19 cellular contexts compared by ENCODE assay signal in the genomic region with DNA sequence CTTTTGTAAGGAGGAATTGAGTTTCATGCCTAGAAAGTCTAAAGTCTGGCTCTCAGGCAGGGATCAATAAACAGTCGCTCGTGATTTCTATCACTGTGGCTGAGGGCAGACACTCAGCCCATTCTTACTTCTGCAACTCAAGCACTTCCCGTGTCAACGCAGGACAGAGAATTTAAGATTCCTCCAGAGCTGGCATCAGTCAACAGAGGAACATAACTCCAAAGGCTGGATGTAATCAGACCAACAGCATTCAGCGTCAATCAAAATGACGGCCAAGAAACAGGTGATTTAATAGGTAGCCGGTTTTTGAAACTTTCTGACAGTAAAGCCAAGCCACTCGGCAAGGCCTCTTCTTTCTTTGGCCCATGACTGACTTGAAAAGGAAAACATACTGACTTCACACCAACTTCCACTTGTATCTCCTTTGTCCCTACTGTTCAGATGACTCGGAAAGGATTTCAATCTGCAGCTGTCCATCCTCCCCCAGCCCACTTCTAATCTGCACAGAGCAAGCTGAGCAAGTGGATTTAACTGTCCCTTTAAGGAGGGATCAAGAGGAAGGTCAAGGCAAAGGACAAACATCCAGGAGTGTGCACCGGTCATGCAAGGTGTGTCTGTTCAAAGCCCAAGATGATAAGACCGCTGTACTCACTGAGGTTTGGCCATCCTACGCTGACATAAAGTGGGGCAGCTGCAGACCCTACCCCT. TPM values are rescaled to one million over a fixed set of nuclear protein-coding genes. Genes with fewer than 3 reads are reported as not detected.
DNase-seq lines count a peak whose midpoint lies in the region; ATAC-seq and TF ChIP-seq lines count a peak whose summit lies in the region.
"Had no signal": no experiment of that assay in that cellular context is flagged by ENCODE, and none has a peak within 500 bp of the region (broad histone marks: within the 10 kb centered on the region; RNA-seq: fewer than 3 reads in every experiment).

No MANE protein-coding gene starts in this region.

- no peak overlapping the region for H3K9ac ChIP-seq in parathyroid adenoma
- H3K9ac ChIP-seq: BLaER1, SK-N-SH had no signal

- peak overlapping the region; percentile 50 for H3K4me2 ChIP-seq in hepatocyte
- no peak overlapping the region for H3K4me2 ChIP-seq in parathyroid adenoma (ENCODE audit: low read length)
- H3K4me2 ChIP-seq: SK-N-SH had no signal

- H3K4me3 ChIP-seq in WERI-Rb-1 (ENCODE audit: low read depth, low read length) (peak overlapping the region; percentile 39), hepatocyte (no peak overlapping the region), parathyroid adenoma (ENCODE audit: low read depth, low read length) (no peak overlapping the region), uterus (no peak overlapping the region)
- H3K4me3 ChIP-seq: BLaER1 had no signal

- H3K36me3 ChIP-seq in WERI-Rb-1 (peaks cover 4% of the 10 kb centered on the region), hepatocyte (replicated peaks; ENCODE audit: insufficient read depth, low read depth) (no peaks in the 10 kb centered on the region), parathyroid adenoma (ENCODE audit: control insufficient read depth, insufficient read depth, low read length) (no peaks in the 10 kb centered on the region), uterus (no peaks in the 10 kb centered on the region)

- peaks cover 5% of the 10 kb centered on the region for H3K9me3 ChIP-seq in WERI-Rb-1 (ENCODE audit: severe bottlenecking)
- H3K9me3 ChIP-seq in hepatocyte (ENCODE audit: low read depth), result peaks cover 3% of the 10 kb centered on the region
- no peaks in the 10 kb centered on the region for H3K9me3 ChIP-seq in parathyroid adenoma (ENCODE audit: control insufficient read depth, low read length)
- no peaks in the 10 kb centered on the region for H3K9me3 ChIP-seq in uterus

- H3K79me2 ChIP-seq in hepatocyte (peaks cover 90% of the 10 kb centered on the region), parathyroid adenoma (peaks cover 13% of the 10 kb centered on the region)

- DNase-seq in WERI-Rb-1 (peak; percentile 84), hepatocyte (ENCODE audit: low spot score) (no peak), uterus (no peak), GM03348 (ENCODE audit: low spot score) (no peak)
- DNase-seq: activated CD4-positive, alpha-beta T cell treated with anti-CD3 and anti-CD28 coated beads, Interleukin-2, amount 50 U/mL, for 48 hours; activated T-cell treated with anti-CD3 and anti-CD28 coated beads, Interleukin-2, amount 50 U/mL, for 48 hours; DMS53; effector memory CD4-positive, alpha-beta T cell; naive B cell; NCI-H1092; NCI-H2107; NCI-H526; PC-3; SK-N-SH had no signal

- H3K27me3 ChIP-seq in WERI-Rb-1 (ENCODE audit: insufficient read depth, low read depth, severe bottlenecking) (no peaks in the 10 kb centered on the region), hepatocyte (no peaks in the 10 kb centered on the region), parathyroid adenoma (ENCODE audit: control insufficient read depth, insufficient read depth, low read length) (no peaks in the 10 kb centered on the region), uterus (no peaks in the 10 kb centered on the region)
- H3K27me3 ChIP-seq: BLaER1 had no signal

- TF ChIP-seq CTCF in WERI-Rb-1 (IDR thresholded peaks at IDR 0.05; ENCODE audit: low read depth, low read length) (no peak), hepatocyte (IDR thresholded peaks at IDR 0.05; ENCODE audit: poor library complexity) (no peak), parathyroid adenoma (IDR thresholded peaks at IDR 0.05) (no peak), uterus (IDR thresholded peaks at IDR 0.05) (no peak)

- TF ChIP-seq POLR2A in uterus (IDR thresholded peaks at IDR 0.05), result no peak

- peak overlapping the region; percentile 94 for H3K27ac ChIP-seq in WERI-Rb-1
- H3K27ac ChIP-seq in hepatocyte, result peak overlapping the region; percentile 91
- peak overlapping the region; percentile 57 for H3K27ac ChIP-seq in parathyroid adenoma
- peak overlapping the region; percentile 74 to 89 for H3K27ac ChIP-seq in uterus
- H3K27ac ChIP-seq: BLaER1 had no signal

- H3K4me1 ChIP-seq in hepatocyte (ENCODE audit: insufficient read depth), result peaks cover 64% of the 10 kb centered on the region
- H3K4me1 ChIP-seq in parathyroid adenoma, result peaks cover 20% of the 10 kb centered on the region
- peaks cover 7 to 17% of the 10 kb centered on the region in 2 donors for H3K4me1 ChIP-seq in uterus

- H2AFZ ChIP-seq in hepatocyte (no peak overlapping the region), parathyroid adenoma (peak overlapping the region; percentile 60)

- intact Hi-C loops in uterus (cut with DNase I; ENCODE audit: low total_unique reads), result no loop called here

- H3K9me2 ChIP-seq in hepatocyte (replicated peaks; ENCODE audit: insufficient read depth), result no peaks in the 10 kb centered on the region
- H3K9me2 ChIP-seq: SK-N-SH had no signal

- 57% methylated on average over 12 of the region's 12 CpGs for WGBS in hepatocyte (ENCODE audit: low lambda C conversion rate, missing lambda C conversion rate)

- peaks cover 13% of the 10 kb centered on the region for H4K20me1 ChIP-seq in hepatocyte (ENCODE audit: insufficient read depth, poor library complexity, severe bottlenecking)

- ATAC-seq in GM21723 (IDR thresholded peaks at IDR 0.05; ENCODE audit: unreplicated experiment) (no peak), GM18519 (IDR thresholded peaks at IDR 0.05; ENCODE audit: low FRiP score, unreplicated experiment) (no peak)
- ATAC-seq: PC-3 had no signal

RNA-seq across cellular contexts. Expression of a gene that starts 9.5 kb away (rescaled TPM):
- total RNA-seq in hepatocyte (12.2 and 17.0 TPM in 2 replicates), uterus (10 to 100 TPM in 2 of 4 donors, 1 to 10 TPM in 1, under 1 TPM in 1; 0.26 to 26.3 (median 13.3) TPM)
- polyA plus RNA-seq in hepatocyte, result 23.0 and 26.6 TPM in 2 replicates

RNA-seq across cellular contexts. Expression of a gene that starts 49.4 kb away (rescaled TPM):
- not detected in 2 replicates for total RNA-seq in hepatocyte
- polyA plus RNA-seq in hepatocyte, result 0.06 TPM in 1 of 2 replicates, not detected in the other
- total RNA-seq in uterus, result under 1 TPM in 3 of 4 donors, not detected in 1; under 0.01 to 0.14 (median 0.12) TPM
- total RNA-seq: cardiac septum had no signal
- polyA plus RNA-seq: SK-N-SH had no signal

RNA-seq across cellular contexts. Expression of a gene that starts 51.6 kb away (rescaled TPM):
- total RNA-seq in hepatocyte, result 0.27 and 0.48 TPM in 2 replicates
- polyA plus RNA-seq in hepatocyte, result 0.39 and 1.4 TPM in 2 replicates
- total RNA-seq in uterus, result 1 to 10 TPM in 2 of 4 donors, under 1 TPM in 1, not detected in 1; 0.35 to 6.5 (median 4.4) TPM
- total RNA-seq: PC-3 had no signal
- polyA plus RNA-seq: SK-N-SH had no signal
